Comparison of ENCODE assay signal across 14 cellular contexts in the genomic region with DNA sequence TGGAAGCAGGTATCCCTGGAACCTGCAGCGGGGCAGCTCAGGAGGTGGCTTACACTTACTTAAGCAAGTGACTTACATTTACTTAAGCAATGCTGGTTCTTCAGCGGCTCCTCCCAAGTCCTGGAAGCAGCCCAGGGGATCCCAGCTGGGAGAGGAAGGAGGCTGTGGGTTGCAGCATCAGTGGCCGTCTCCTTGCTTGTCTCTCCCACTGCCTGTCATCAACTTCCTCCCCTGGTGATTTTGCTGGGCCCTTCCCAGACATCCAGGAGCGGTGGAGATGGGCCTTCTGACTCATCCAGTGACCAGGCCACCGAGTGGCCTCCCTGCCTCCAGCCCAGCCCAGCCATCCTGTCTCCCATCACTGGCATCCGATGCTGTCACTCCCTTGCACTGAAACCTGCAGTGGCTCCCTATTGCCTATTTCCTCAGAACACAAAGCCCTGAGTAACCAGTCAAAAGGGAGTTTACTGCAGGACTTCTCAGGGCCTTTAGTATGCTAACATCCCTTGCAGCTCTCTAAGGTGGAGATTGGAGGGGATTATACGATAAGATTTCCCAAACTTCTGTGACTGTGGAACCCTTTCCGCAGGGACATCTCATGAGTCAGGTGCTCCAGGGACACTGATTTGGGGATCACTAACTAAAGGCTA.
DNase-seq lines count a peak whose midpoint lies in the region; ATAC-seq, FAIRE-seq and TF ChIP-seq lines count a peak whose summit lies in the region.
"Had no signal": no experiment of that assay in that cellular context is flagged by ENCODE, and none has a peak within 500 bp of the region (broad histone marks: within the 10 kb centered on the region; RNA-seq: fewer than 3 reads in every experiment).

No MANE protein-coding gene starts in this region.

- intact Hi-C loops in K562 (cut with micrococcal nuclease), result no loop called here
- intact Hi-C loops in stomach (cut with DNase I; ENCODE audit: low total_unique reads), result no loop called here

- H3K36me3 ChIP-seq in K562 (ENCODE audit: control insufficient read depth, insufficient read depth, low read length), result no peaks in the 10 kb centered on the region
- H3K36me3 ChIP-seq in stomach, result no peaks in the 10 kb centered on the region
- no peaks in the 10 kb centered on the region for H3K36me3 ChIP-seq in tibial nerve

- ATAC-seq in K562, result no peak
- no peak for ATAC-seq in HG02798 (IDR thresholded peaks at IDR 0.05; ENCODE audit: poor library complexity, unreplicated experiment)
- ATAC-seq: left colon had no signal

- FAIRE-seq in HTR-8/SVneo (lab: Jason Lieb, UNC) (no peak), K562 (lab: Jason Lieb, UNC) (no peak)

- POLR2A ChIA-PET in K562 (lab: Yijun Ruan, JAX), result interaction anchor here (0.7 kb wide), 1 partner anchor 179 kb away, joined by 3 read pairs; no protein-coding TSS in a partner anchor

- H3K4me2 ChIP-seq in K562 (ENCODE audit: insufficient read depth, low read length), result no peak overlapping the region

- 8% methylated on average over 8 of the region's 8 CpGs for WGBS in K562 (ENCODE audit: insufficient coverage, low coverage, missing lambda C conversion rate)
- 63 to 77% (median 71%) methylated on average over 8 of the region's 8 CpGs for WGBS in stomach, 5 donors
- WGBS in tibial nerve, 2 donors, result 72 to 82% methylated on average over 8 of the region's 8 CpGs

- no peaks in the 10 kb centered on the region for H3K9me3 ChIP-seq in K562 (replicated peaks; ENCODE audit: control insufficient read depth, insufficient read depth, low read depth, low read length)
- H3K9me3 ChIP-seq in stomach, result no peaks in the 10 kb centered on the region
- H3K9me3 ChIP-seq in tibial nerve, result no peaks in the 10 kb centered on the region

- H3K27me3 ChIP-seq in K562 (ENCODE audit: control insufficient read depth in 2 of 2, insufficient read depth in 2 of 2, low read length in 2 of 2) (peaks cover 63 to 92% of the 10 kb centered on the region in 2 experiments), stomach (peaks cover 0 to 38% (median 0%) of the 10 kb centered on the region in 3 donors), tibial nerve (peaks cover 0 to 8% of the 10 kb centered on the region in 2 donors)

- no peak for TF ChIP-seq POLR2A in K562 (conservative IDR thresholded peaks at IDR 0.05)
- TF ChIP-seq POLR2A in stomach (IDR thresholded peaks at IDR 0.05), result no peak
- no peak for TF ChIP-seq POLR2A in tibial nerve (IDR thresholded peaks at IDR 0.05)

- H3K9me1 ChIP-seq in K562 (ENCODE audit: control insufficient read depth, insufficient read depth, low read length), result no peaks in the 10 kb centered on the region

- in situ Hi-C loops in K562 (cut with MboI), result no loop called here

- CTCF ChIA-PET in K562 (lab: Yijun Ruan, JAX; ENCODE audit: low intra/inter-chr PET ratio), result no interaction called here

- no peak for TF ChIP-seq CTCF in K562 (IDR thresholded peaks at IDR 0.05 in 2 of 3, conservative IDR thresholded peaks at IDR 0.05 in 1 of 3; ENCODE audit: insufficient read depth in 2 of 3, low read depth in 1 of 3, low read length in 3 of 3)
- TF ChIP-seq CTCF in stomach (IDR thresholded peaks at IDR 0.05), result no peak
- no peak for TF ChIP-seq CTCF in tibial nerve (IDR thresholded peaks at IDR 0.05)

- H3K9ac ChIP-seq in K562 (ENCODE audit: insufficient read depth in 1 of 2, low read depth in 2 of 2, low read length in 2 of 2), result no peak overlapping the region
- H3K9ac ChIP-seq: parathyroid adenoma had no signal

- H2AFZ ChIP-seq in K562 (ENCODE audit: low read depth, low read length), result no peak overlapping the region
- H2AFZ ChIP-seq: parathyroid adenoma had no signal

- peaks cover 12% of the 10 kb centered on the region; the same call in 1 of the 2 replicates for H4K20me1 ChIP-seq in K562 (replicated peaks; ENCODE audit: control insufficient read depth, insufficient read depth, low read length)

- no TSS peak for BruUV-seq in K562 (replicated peaks; lab: Mats Ljungman, UMichigan)

- TF ChIP-seq EP300 in K562 (IDR thresholded peaks at IDR 0.05; ENCODE audit: low read length) (no peak), stomach (IDR thresholded peaks at IDR 0.05) (no peak), tibial nerve (IDR thresholded peaks at IDR 0.05) (no peak)

- TF ChIP-seq RAD21 in K562 (CRISPR knock-in tag; conservative IDR thresholded peaks at IDR 0.05 in 1 of 2, IDR thresholded peaks at IDR 0.05 in 1 of 2), result no peak

- no peak overlapping the region for H3K27ac ChIP-seq in K562 (ENCODE audit: extremely low read depth, low read depth, low read length)
- H3K27ac ChIP-seq in stomach, result no peak overlapping the region
- no peak overlapping the region for H3K27ac ChIP-seq in tibial nerve
- H3K27ac ChIP-seq: parathyroid adenoma had no signal

- H3K4me1 ChIP-seq in K562 (replicated peaks in 1 of 2; ENCODE audit: control insufficient read depth in 2 of 2, insufficient read depth in 2 of 2, low read length in 2 of 2), result peaks cover 0 to 10% of the 10 kb centered on the region in 2 experiments; a peak in 2 of 5 replicates
- peaks cover 0 to 12% (median 3%) of the 10 kb centered on the region in 4 donors for H3K4me1 ChIP-seq in stomach
- peaks cover 0 to 11% (median 0%) of the 10 kb centered on the region in 4 donors for H3K4me1 ChIP-seq in tibial nerve
- H3K4me1 ChIP-seq: parathyroid adenoma had no signal

- no peak overlapping the region for H3K4me3 ChIP-seq in K562
- H3K4me3 ChIP-seq in stomach, result no peak overlapping the region
- H3K4me3 ChIP-seq in tibial nerve, result no peak overlapping the region

- peak; percentile 17 for DNase-seq in HTR-8/SVneo (ENCODE audit: insufficient read length, low spot score)
- no peak for DNase-seq in K562 (ENCODE audit: extremely low read depth in 1 of 4, low spot score in 3 of 4)
- peak; percentile 9 for DNase-seq in iris pigment epithelial cell (ENCODE audit: low read depth)
- peak; percentile 14 for DNase-seq in stomach
- DNase-seq in NCI-H1930 (lab: John Stamatoyannopoulos, UW), result no peak
- no peak for DNase-seq in tibial nerve (ENCODE audit: low spot score in 2 of 2)
- DNase-seq: activated CD4-positive, alpha-beta memory T cell treated with anti-CD3 and anti-CD28 coated beads, Interleukin-2, amount 10 ng/mL, durations not matched to agents 7 days and 5 days; activated naive CD4-positive, alpha-beta T cell treated with anti-CD3 and anti-CD28 coated beads for 36 hours; Calu3; HCEC 1CT; NCI-H2029 had no signal

- no peaks in the 10 kb centered on the region for H3K79me2 ChIP-seq in K562 (ENCODE audit: control insufficient read depth, insufficient read depth, low read length)
- H3K79me2 ChIP-seq: parathyroid adenoma had no signal

TF ChIP-seq in K562, 482 proteins besides CTCF, POLR2A, EP300 and RAD21:
- no peak for TF ChIP-seq TARDBP (IDR thresholded peaks at IDR 0.05)
- TF ChIP-seq ZNF239 (CRISPR knock-in tag; IDR thresholded peaks at IDR 0.05), result peak; percentile 96
- no peak for TF ChIP-seq ZNF184 (CRISPR knock-in tag; IDR thresholded peaks at IDR 0.05)
- TF ChIP-seq ERF (CRISPR knock-in tag; IDR thresholded peaks at IDR 0.05), result no peak
- no peak for TF ChIP-seq ZC3H4 (CRISPR knock-in tag; IDR thresholded peaks at IDR 0.05; ENCODE audit: borderline replicate concordance)
- TF ChIP-seq ZNF785 (CRISPR knock-in tag; IDR thresholded peaks at IDR 0.05), result no peak
- TF ChIP-seq ZFP36 (IDR thresholded peaks at IDR 0.05; ENCODE audit: low read depth, low read length, partially characterized antibody), result peak; percentile 20

Comparison
In these comparisons a context has a peak if more than half of its experiments do, and no peak if none do; other contexts are left out.
1. DNase-seq: peak in HTR-8/SVneo (single experiment), iris pigment epithelial cell (single experiment) and stomach (single experiment); none in K562 (0 of 4), NCI-H1930 (0 of 2) and tibial nerve (0 of 2).